In the genomic region with DNA sequence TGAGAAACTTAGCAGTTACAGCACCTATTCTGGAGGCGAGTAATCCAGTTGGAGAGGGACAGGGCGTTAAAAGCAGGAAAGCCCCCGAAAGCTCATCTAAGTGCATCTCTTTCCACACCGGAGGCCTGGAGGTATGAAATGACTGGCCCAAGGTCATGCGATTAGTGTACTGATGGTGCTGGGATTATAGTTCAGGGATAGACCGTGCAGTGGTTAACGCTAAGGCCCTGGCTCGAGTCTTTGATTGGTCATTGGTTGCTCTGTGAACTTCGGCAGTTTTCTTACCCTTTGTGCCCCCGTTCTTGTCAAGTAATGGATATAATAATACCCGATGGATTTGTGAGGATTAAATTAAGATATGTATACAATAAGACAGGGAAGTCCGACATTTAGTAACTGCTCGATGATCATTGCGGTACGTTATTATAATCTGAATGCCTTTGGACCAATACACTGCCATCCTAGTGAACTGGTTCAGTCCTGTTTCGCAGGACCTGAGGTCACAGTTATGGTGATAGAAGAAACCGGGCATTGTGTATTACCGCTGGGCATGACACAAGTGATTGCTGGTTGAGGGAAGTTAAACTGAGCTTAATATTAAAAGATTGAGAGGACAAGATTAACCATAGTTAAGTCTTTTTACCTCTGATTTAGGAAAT, we compare ENCODE assay signal across 8 cellular contexts. TPM values are rescaled to one million over a fixed set of nuclear protein-coding genes. Genes with fewer than 3 reads are reported as not detected.
DNase-seq lines count a peak whose midpoint lies in the region; ATAC-seq and TF ChIP-seq lines count a peak whose summit lies in the region.

No MANE protein-coding gene starts in this region.

- intact Hi-C loops in activated CD4-positive, alpha-beta T cell treated with anti-CD3 and anti-CD28 coated beads, Interleukin-2, amount 10 ng/mL, durations not matched to agents 24 days and 14 days (cut with micrococcal nuclease), result loop anchor here (2.0 to 5.0 kb wide), 4 partner anchors 108 to 1103 kb away; a partner anchor contains a TSS

- peak overlapping the region; percentile 99 for H3K27ac ChIP-seq in parathyroid adenoma

- H2AFZ ChIP-seq in parathyroid adenoma, result peak overlapping the region; percentile 81

- H3K4me1 ChIP-seq in parathyroid adenoma, result peaks cover 5% of the 10 kb centered on the region

- peaks cover 47% of the 10 kb centered on the region for H3K79me2 ChIP-seq in parathyroid adenoma

- peaks cover 37% of the 10 kb centered on the region for H3K4me1 Mint-ChIP-seq in activated CD4-positive, alpha-beta T cell treated with anti-CD3 and anti-CD28 coated beads, Interleukin-2, amount 10 ng/mL, durations not matched to agents 24 days and 14 days

- H3K4me3 Mint-ChIP-seq in activated CD4-positive, alpha-beta T cell treated with anti-CD3 and anti-CD28 coated beads, Interleukin-2, amount 10 ng/mL, durations not matched to agents 24 days and 14 days, result peak overlapping the region; percentile 89

- H3K9me3 ChIP-seq in parathyroid adenoma (ENCODE audit: control insufficient read depth, low read length), result no peaks in the 10 kb centered on the region

- peak overlapping the region; percentile 97 for H3K4me2 ChIP-seq in parathyroid adenoma (ENCODE audit: low read length)

- H3K9me3 Mint-ChIP-seq in activated CD4-positive, alpha-beta T cell treated with anti-CD3 and anti-CD28 coated beads, Interleukin-2, amount 10 ng/mL, durations not matched to agents 24 days and 14 days, result no peaks in the 10 kb centered on the region

- H3K27me3 ChIP-seq in parathyroid adenoma (ENCODE audit: control insufficient read depth, insufficient read depth, low read length), result no peaks in the 10 kb centered on the region

- peak overlapping the region; percentile 99 for H3K27ac Mint-ChIP-seq in activated CD4-positive, alpha-beta T cell treated with anti-CD3 and anti-CD28 coated beads, Interleukin-2, amount 10 ng/mL, durations not matched to agents 24 days and 14 days

- TF ChIP-seq CTCF in fibroblast of the aortic adventitia (IDR thresholded peaks at IDR 0.05; ENCODE audit: insufficient read depth, low read length) (no peak), parathyroid adenoma (IDR thresholded peaks at IDR 0.05) (no peak)

- H3K36me3 Mint-ChIP-seq in activated CD4-positive, alpha-beta T cell treated with anti-CD3 and anti-CD28 coated beads, Interleukin-2, amount 10 ng/mL, durations not matched to agents 24 days and 14 days (ENCODE audit: low read depth), result peaks cover 37% of the 10 kb centered on the region

- H3K9ac ChIP-seq in parathyroid adenoma, result peak overlapping the region; percentile 96

- ATAC-seq in GM21447 (IDR thresholded peaks at IDR 0.05; ENCODE audit: unreplicated experiment), result no peak
- ATAC-seq in GM19455 (IDR thresholded peaks at IDR 0.05; ENCODE audit: unreplicated experiment), result no peak

- H3K4me3 ChIP-seq in fibroblast of the aortic adventitia (ENCODE audit: low read depth, low read length) (peak overlapping the region; percentile 97), parathyroid adenoma (ENCODE audit: low read depth, low read length) (peak overlapping the region; percentile 96)

- DNase-seq in activated CD4-positive, alpha-beta T cell treated with anti-CD3 and anti-CD28 coated beads, Interleukin-2, amount 10 ng/mL, durations not matched to agents 24 days and 14 days, result peak; percentile 80
- DNase-seq in activated CD4-positive, alpha-beta T cell treated with anti-CD3 and anti-CD28 coated beads for 1 hour, result no peak
- DNase-seq in Kasumi-1 (lab: John Stamatoyannopoulos, UW) (peak; percentile 31 to 42), activated T-cell treated with anti-CD3 and anti-CD28 coated beads for 48 hours (ENCODE audit: low read depth) (peak; percentile 38), fibroblast of the aortic adventitia (ENCODE audit: low read depth) (peak; percentile 40)

- H3K36me3 ChIP-seq in parathyroid adenoma (ENCODE audit: control insufficient read depth, insufficient read depth, low read length), result no peaks in the 10 kb centered on the region

- no peaks in the 10 kb centered on the region for H3K27me3 Mint-ChIP-seq in activated CD4-positive, alpha-beta T cell treated with anti-CD3 and anti-CD28 coated beads, Interleukin-2, amount 10 ng/mL, durations not matched to agents 24 days and 14 days

RNA-seq across cellular contexts. Expression of a gene that starts 1.0 kb away (rescaled TPM):
- 514 and 546 TPM in 2 replicates for total RNA-seq in activated CD4-positive, alpha-beta T cell treated with anti-CD3 and anti-CD28 coated beads, Interleukin-2, amount 10 ng/mL, durations not matched to agents 24 days and 14 days
- 645 and 1,866 TPM in 2 replicates for total RNA-seq in fibroblast of the aortic adventitia (ENCODE audit: low replicate concordance)

RNA-seq across cellular contexts. Expression of a gene that starts 18.9 kb away (rescaled TPM):
- total RNA-seq in activated CD4-positive, alpha-beta T cell treated with anti-CD3 and anti-CD28 coated beads, Interleukin-2, amount 10 ng/mL, durations not matched to agents 24 days and 14 days, result 0.45 and 0.63 TPM in 2 replicates
- total RNA-seq in fibroblast of the aortic adventitia (ENCODE audit: low replicate concordance), result not detected in 2 replicates

RNA-seq across cellular contexts. Expression of a gene that starts 32.9 kb away (rescaled TPM):
- 34.6 and 37.3 TPM in 2 replicates for total RNA-seq in activated CD4-positive, alpha-beta T cell treated with anti-CD3 and anti-CD28 coated beads, Interleukin-2, amount 10 ng/mL, durations not matched to agents 24 days and 14 days
- 4.7 and 9.9 TPM in 2 replicates for total RNA-seq in fibroblast of the aortic adventitia (ENCODE audit: low replicate concordance)
